Comparison of ENCODE assay signal across 16 cellular contexts in genomic region chr1:207836616-207837352, GRCh38.
DNase-seq lines count a peak whose midpoint lies in the region; ATAC-seq and TF ChIP-seq lines count a peak whose summit lies in the region.
"Had no signal": no experiment of that assay in that cellular context is flagged by ENCODE, and none has a peak within 500 bp of the region (broad histone marks: within the 10 kb centered on the region; RNA-seq: fewer than 3 reads in every experiment).

No MANE protein-coding gene starts in this region.

- H3K27ac ChIP-seq in dorsolateral prefrontal cortex (peak overlapping the region in 53 of 59 donors; percentile 3 to 89 (median 66)), uterus (peak overlapping the region; percentile 15 to 37)

- peaks cover 8 to 12% of the 10 kb centered on the region in 2 donors for H3K4me1 ChIP-seq in uterus

- TF ChIP-seq POLR2A in uterus (IDR thresholded peaks at IDR 0.05) = no peak

- no peaks in the 10 kb centered on the region for H3K9me3 ChIP-seq in uterus

- H3K36me3 ChIP-seq in uterus = no peaks in the 10 kb centered on the region

- no peak overlapping the region for H3K4me3 Mint-ChIP-seq in activated naive CD4-positive, alpha-beta T cell treated with anti-CD3 and anti-CD28 coated beads, Interleukin-2, amount 50 U/mL, for 24 hours
- no peak overlapping the region for H3K4me3 Mint-ChIP-seq in natural killer cell
- H3K4me3 Mint-ChIP-seq: H9, nephron had no signal

- H3K4me3 ChIP-seq in dorsolateral prefrontal cortex (peak overlapping the region in 2 of 59 donors; percentile 6 to 24), uterus (no peak overlapping the region)

- DNase-seq in activated naive CD4-positive, alpha-beta T cell (lab: John Stamatoyannopoulos, UW) = no peak
- DNase-seq in dorsolateral prefrontal cortex (peak in 1 of 10 donors; percentile 24), natural killer cell (no peak), uterus (no peak), NCI-H1092 (lab: John Stamatoyannopoulos, UW) (no peak), NOMO-1 treated with DMSO at 0.1 percent for 48 hours (lab: John Stamatoyannopoulos, UW; ENCODE audit: unreplicated experiment) (no peak)
- DNase-seq: activated CD4-positive, alpha-beta T cell treated with anti-CD3 and anti-CD28 coated beads for 4 hours; activated naive CD4-positive, alpha-beta T cell treated with Interleukin-2 at 50 U/mL for 16 hours; central memory CD4-positive, alpha-beta T cell; DMS153; H9; NCI-H1694 treated with DMSO at 0.1 percent for 48 hours; NCI-H526 treated with DMSO at 0.1 percent for 48 hours had no signal

- no peaks in the 10 kb centered on the region for H3K27me3 Mint-ChIP-seq in activated naive CD4-positive, alpha-beta T cell treated with anti-CD3 and anti-CD28 coated beads, Interleukin-2, amount 50 U/mL, for 24 hours
- no peaks in the 10 kb centered on the region for H3K27me3 Mint-ChIP-seq in natural killer cell (ENCODE audit: low read depth in 2 of 2)

- ATAC-seq in natural killer cell (no peak), GM21723 (IDR thresholded peaks at IDR 0.05; ENCODE audit: unreplicated experiment) (no peak)

- no peaks in the 10 kb centered on the region for H3K9me3 Mint-ChIP-seq in activated naive CD4-positive, alpha-beta T cell treated with anti-CD3 and anti-CD28 coated beads, Interleukin-2, amount 50 U/mL, for 24 hours
- no peaks in the 10 kb centered on the region for H3K9me3 Mint-ChIP-seq in natural killer cell
- H3K9me3 Mint-ChIP-seq: H9, nephron had no signal

- H3K27ac Mint-ChIP-seq in activated naive CD4-positive, alpha-beta T cell treated with anti-CD3 and anti-CD28 coated beads, Interleukin-2, amount 50 U/mL, for 24 hours = peak overlapping the region; percentile 94
- peak overlapping the region; percentile 99 for H3K27ac Mint-ChIP-seq in natural killer cell
- H3K27ac Mint-ChIP-seq: H9, nephron had no signal

- TF ChIP-seq CTCF in dorsolateral prefrontal cortex (IDR thresholded peaks at IDR 0.05 in 54 of 56, conservative IDR thresholded peaks at IDR 0.05 in 2 of 56; ENCODE audit: low read depth in 1 of 56, partially characterized antibody in 56 of 56) = no peak
- TF ChIP-seq CTCF in natural killer cell (IDR thresholded peaks at IDR 0.05) = no peak
- TF ChIP-seq CTCF in uterus (IDR thresholded peaks at IDR 0.05) = no peak

- H3K4me1 Mint-ChIP-seq in activated naive CD4-positive, alpha-beta T cell treated with anti-CD3 and anti-CD28 coated beads, Interleukin-2, amount 50 U/mL, for 24 hours = peaks cover 91% of the 10 kb centered on the region
- H3K4me1 Mint-ChIP-seq in natural killer cell = peaks cover 73 to 79% of the 10 kb centered on the region in 2 donors

- intact Hi-C loops in dorsolateral prefrontal cortex (cut with DNase I) = no loop called here
- intact Hi-C loops in natural killer cell (cut with micrococcal nuclease) = no loop called here
- intact Hi-C loops in uterus (cut with DNase I; ENCODE audit: low total_unique reads) = no loop called here

- H3K27me3 ChIP-seq in dorsolateral prefrontal cortex (no peaks in the 10 kb centered on the region), uterus (no peaks in the 10 kb centered on the region)

- peaks cover 6% of the 10 kb centered on the region for H3K36me3 Mint-ChIP-seq in activated naive CD4-positive, alpha-beta T cell treated with anti-CD3 and anti-CD28 coated beads, Interleukin-2, amount 50 U/mL, for 24 hours
- H3K36me3 Mint-ChIP-seq in natural killer cell = no peaks in the 10 kb centered on the region
